In the genomic region with DNA sequence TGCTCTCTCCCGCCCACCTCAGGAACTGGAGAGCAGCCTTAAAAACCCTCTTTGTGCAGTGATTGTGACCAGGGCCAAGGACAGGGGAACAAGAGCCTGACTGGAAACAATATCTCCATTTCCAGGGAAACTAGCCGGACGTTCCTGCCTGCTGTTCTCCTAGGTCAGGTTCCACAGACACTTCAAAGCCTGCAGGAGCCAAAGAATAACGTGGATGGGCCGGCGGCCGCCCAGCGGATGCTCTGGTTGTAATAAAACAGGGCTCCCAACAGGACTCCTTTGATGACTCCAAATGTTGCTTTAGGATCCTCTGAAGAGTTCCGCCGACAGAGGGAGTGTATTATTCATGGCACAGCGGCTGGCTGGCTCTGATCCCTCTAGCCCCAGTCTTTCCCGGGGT, we compare ENCODE assay signal across 17 cellular contexts.
DNase-seq lines count a peak whose midpoint lies in the region; ATAC-seq, FAIRE-seq and TF ChIP-seq lines count a peak whose summit lies in the region.
"Had no signal": no experiment of that assay in that cellular context is flagged by ENCODE, and none has a peak within 500 bp of the region (broad histone marks: within the 10 kb centered on the region; RNA-seq: fewer than 3 reads in every experiment).

No MANE protein-coding gene starts in this region.

- no peaks in the 10 kb centered on the region for H3K9me3 Mint-ChIP-seq in stimulated activated naive CD8-positive, alpha-beta T cell treated with anti-CD3 and anti-CD28 coated beads, Interleukin-15, amount 100 ng/mL, for 72 hours
- H3K9me3 Mint-ChIP-seq: HFFc6 had no signal

- no peak for TF ChIP-seq POLR2A in K562 (conservative IDR thresholded peaks at IDR 0.05)

- in situ Hi-C loops in K562 (cut with MboI) = no loop called here

- no peaks in the 10 kb centered on the region for H3K9me3 ChIP-seq in K562 (replicated peaks; ENCODE audit: control insufficient read depth, insufficient read depth, low read depth, low read length)
- H3K9me3 ChIP-seq: spleen had no signal

- peaks cover 4% of the 10 kb centered on the region; the same call in 1 of the 2 replicates for H4K20me1 ChIP-seq in K562 (replicated peaks; ENCODE audit: control insufficient read depth, insufficient read depth, low read length)

- BruUV-seq in K562 (replicated peaks; lab: Mats Ljungman, UMichigan) = no TSS peak

- under 1% methylated on average over 12 of the region's 12 CpGs for WGBS in K562 (ENCODE audit: insufficient coverage, low coverage, missing lambda C conversion rate)

- CTCF ChIA-PET in K562 (lab: Yijun Ruan, JAX; ENCODE audit: low intra/inter-chr PET ratio) = no interaction called here

- H3K4me1 Mint-ChIP-seq in stimulated activated naive CD8-positive, alpha-beta T cell treated with anti-CD3 and anti-CD28 coated beads, Interleukin-15, amount 100 ng/mL, for 72 hours = peaks cover 15% of the 10 kb centered on the region

- 0 out of 4 replicates have a peak, but pooled peaks of 1 of the 2 experiments have one; percentile 6 for TF ChIP-seq RAD21 in K562 (CRISPR knock-in tag; conservative IDR thresholded peaks at IDR 0.05 in 1 of 2, IDR thresholded peaks at IDR 0.05 in 1 of 2)

- POLR2A ChIA-PET in K562 (lab: Yijun Ruan, JAX) = interaction anchor here (0.6 kb wide), 1 partner anchor 41 kb away, joined by 3 read pairs; no protein-coding TSS in a partner anchor

- no peak overlapping the region for H3K9ac ChIP-seq in K562 (ENCODE audit: insufficient read depth in 1 of 2, low read depth in 2 of 2, low read length in 2 of 2)

- H3K27me3 ChIP-seq in K562 (ENCODE audit: control insufficient read depth in 2 of 2, insufficient read depth in 2 of 2, low read length in 2 of 2) = peaks cover 67 to 72% of the 10 kb centered on the region in 2 experiments
- H3K27me3 ChIP-seq: spleen had no signal

- H3K27me3 Mint-ChIP-seq in stimulated activated naive CD8-positive, alpha-beta T cell treated with anti-CD3 and anti-CD28 coated beads, Interleukin-15, amount 100 ng/mL, for 72 hours = no peaks in the 10 kb centered on the region

- H2AFZ ChIP-seq in K562 (ENCODE audit: low read depth, low read length) = no peak overlapping the region

- no peak overlapping the region for H3K27ac ChIP-seq in K562 (ENCODE audit: extremely low read depth, low read depth, low read length)

- H3K9me1 ChIP-seq in K562 (ENCODE audit: control insufficient read depth, insufficient read depth, low read length) = no peaks in the 10 kb centered on the region

- no peak for TF ChIP-seq EP300 in K562 (IDR thresholded peaks at IDR 0.05; ENCODE audit: low read length)

- intact Hi-C loops in K562 (cut with micrococcal nuclease) = no loop called here

- H3K4me2 ChIP-seq in K562 (ENCODE audit: insufficient read depth, low read length) = no peak overlapping the region

- H3K36me3 ChIP-seq in K562 (ENCODE audit: control insufficient read depth, insufficient read depth, low read length) = no peaks in the 10 kb centered on the region

- peak; percentile 26 for FAIRE-seq in K562 (lab: Jason Lieb, UNC)
- FAIRE-seq: GM12878 had no signal

- ATAC-seq in K562 (peak; percentile 71), HG03159 (IDR thresholded peaks at IDR 0.05; ENCODE audit: unreplicated experiment) (no peak)
- ATAC-seq in stimulated activated naive CD8-positive, alpha-beta T cell treated with anti-CD3 and anti-CD28 coated beads, Interleukin-15, amount 100 ng/mL, for 72 hours = no peak
- ATAC-seq: GM12878; stimulated activated naive CD8-positive, alpha-beta T cell treated with anti-CD3 and anti-CD28 coated beads, Interleukin-15, Interleukin-2, amounts not matched to agents 100 U/mL and 50 U/mL, for 24 hours had no signal

- H3K27ac Mint-ChIP-seq in stimulated activated naive CD8-positive, alpha-beta T cell treated with anti-CD3 and anti-CD28 coated beads, Interleukin-15, amount 100 ng/mL, for 72 hours = no peak overlapping the region
- H3K27ac Mint-ChIP-seq: HFFc6 had no signal

- TF ChIP-seq CTCF in K562 (IDR thresholded peaks at IDR 0.05 in 2 of 3, conservative IDR thresholded peaks at IDR 0.05 in 1 of 3; ENCODE audit: insufficient read depth in 2 of 3, low read depth in 1 of 3, low read length in 3 of 3) = peak; percentile 13 to 47 (median 29); a peak in 3 of 6 replicates

- H3K4me3 ChIP-seq in K562 = no peak overlapping the region
- H3K4me3 ChIP-seq: GM12878, spleen had no signal

- H3K4me1 ChIP-seq in K562 (replicated peaks in 1 of 2; ENCODE audit: control insufficient read depth in 2 of 2, insufficient read depth in 2 of 2, low read length in 2 of 2) = 0 out of 5 replicates have a peak, but pooled peaks cover 0 to 2% of the 10 kb centered on the region in 2 experiments

- no peaks in the 10 kb centered on the region for H3K79me2 ChIP-seq in K562 (ENCODE audit: control insufficient read depth, insufficient read depth, low read length)

- DNase-seq in NCI-H1694 treated with DMSO at 0.1 percent for 48 hours (lab: John Stamatoyannopoulos, UW) = peak; percentile 23
- no peak for DNase-seq in NCI-H1694 (lab: John Stamatoyannopoulos, UW)
- DNase-seq in K562 (ENCODE audit: extremely low read depth in 1 of 4, low spot score in 3 of 4) = peak in 3 of 4 experiments; percentile 22 to 30 (median 28)
- peak; percentile 75 for DNase-seq in islet precursor cell
- DNase-seq in superior temporal gyrus (ENCODE audit: extremely low spot score) = peak; percentile 75
- no peak for DNase-seq in AG08396 (ENCODE audit: low spot score)
- no peak for DNase-seq in stimulated activated naive CD8-positive, alpha-beta T cell treated with anti-CD3 and anti-CD28 coated beads, Interleukin-15, amount 100 ng/mL, for 72 hours
- DNase-seq: 8988T; activated gamma-delta T cell; HFFc6; Karpas-422; NCI-H1436; NCI-H526 treated with DMSO at 0.1 percent for 48 hours; spleen; stimulated activated naive CD8-positive, alpha-beta T cell treated with anti-CD3 and anti-CD28 coated beads, Interleukin-15, Interleukin-2, amounts not matched to agents 100 U/mL and 50 U/mL, for 24 hours had no signal

- H3K4me3 Mint-ChIP-seq in stimulated activated naive CD8-positive, alpha-beta T cell treated with anti-CD3 and anti-CD28 coated beads, Interleukin-15, amount 100 ng/mL, for 72 hours = no peak overlapping the region
- H3K4me3 Mint-ChIP-seq: HFFc6 had no signal

TF ChIP-seq in K562, 482 proteins besides CTCF, POLR2A, EP300 and RAD21 (continues in another document):
- TF ChIP-seq HDAC1 (IDR thresholded peaks at IDR 0.05) (no peak), SP1 (CRISPR knock-in tag; IDR thresholded peaks at IDR 0.05) (no peak), MBD2 (IDR thresholded peaks at IDR 0.05; ENCODE audit: borderline replicate concordance, low read depth) (no peak), POLR2AphosphoS2 (IDR thresholded peaks at IDR 0.05; ENCODE audit: low read length) (no peak), ZNF263 (CRISPR knock-in tag; IDR thresholded peaks at IDR 0.05; ENCODE audit: borderline replicate concordance) (no peak), ZNF444 (CRISPR knock-in tag; IDR thresholded peaks at IDR 0.05) (no peak), ZEB2 (IDR thresholded peaks at IDR 0.05) (no peak), HDAC2 (IDR thresholded peaks at IDR 0.05) (no peak)
- TF ChIP-seq, protein P1, sequence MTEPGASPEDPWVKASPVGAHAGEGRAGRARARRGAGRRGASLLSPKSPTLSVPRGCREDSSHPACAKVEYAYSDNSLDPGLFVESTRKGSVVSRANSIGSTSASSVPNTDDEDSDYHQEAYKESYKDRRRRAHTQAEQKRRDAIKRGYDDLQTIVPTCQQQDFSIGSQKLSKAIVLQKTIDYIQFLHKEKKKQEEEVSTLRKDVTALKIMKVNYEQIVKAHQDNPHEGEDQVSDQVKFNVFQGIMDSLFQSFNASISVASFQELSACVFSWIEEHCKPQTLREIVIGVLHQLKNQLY (CRISPR knock-in tag; conservative IDR thresholded peaks at IDR 0.05) = no peak
- TF ChIP-seq, protein P2, sequence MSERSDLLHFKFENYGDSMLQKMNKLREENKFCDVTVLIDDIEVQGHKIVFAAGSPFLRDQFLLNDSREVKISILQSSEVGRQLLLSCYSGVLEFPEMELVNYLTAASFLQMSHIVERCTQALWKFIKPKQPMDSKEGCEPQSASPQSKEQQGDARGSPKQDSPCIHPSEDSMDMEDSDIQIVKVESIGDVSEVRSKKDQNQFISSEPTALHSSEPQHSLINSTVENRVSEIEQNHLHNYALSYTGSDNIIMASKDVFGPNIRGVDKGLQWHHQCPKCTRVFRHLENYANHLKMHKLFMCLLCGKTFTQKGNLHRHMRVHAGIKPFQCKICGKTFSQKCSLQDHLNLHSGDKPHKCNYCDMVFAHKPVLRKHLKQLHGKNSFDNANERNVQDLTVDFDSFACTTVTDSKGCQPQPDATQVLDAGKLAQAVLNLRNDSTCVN (CRISPR knock-in tag; IDR thresholded peaks at IDR 0.05) = no peak
- TF ChIP-seq, protein P3, sequence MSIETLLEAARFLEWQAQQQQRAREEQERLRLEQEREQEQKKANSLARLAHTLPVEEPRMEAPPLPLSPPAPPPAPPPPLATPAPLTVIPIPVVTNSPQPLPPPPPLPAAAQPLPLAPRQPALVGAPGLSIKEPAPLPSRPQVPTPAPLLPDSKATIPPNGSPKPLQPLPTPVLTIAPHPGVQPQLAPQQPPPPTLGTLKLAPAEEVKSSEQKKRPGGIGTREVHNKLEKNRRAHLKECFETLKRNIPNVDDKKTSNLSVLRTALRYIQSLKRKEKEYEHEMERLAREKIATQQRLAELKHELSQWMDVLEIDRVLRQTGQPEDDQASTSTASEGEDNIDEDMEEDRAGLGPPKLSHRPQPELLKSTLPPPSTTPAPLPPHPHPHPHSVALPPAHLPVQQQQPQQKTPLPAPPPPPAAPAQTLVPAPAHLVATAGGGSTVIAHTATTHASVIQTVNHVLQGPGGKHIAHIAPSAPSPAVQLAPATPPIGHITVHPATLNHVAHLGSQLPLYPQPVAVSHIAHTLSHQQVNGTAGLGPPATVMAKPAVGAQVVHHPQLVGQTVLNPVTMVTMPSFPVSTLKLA (conservative IDR thresholded peaks at IDR 0.05) = no peak
- TF ChIP-seq, protein P4, sequence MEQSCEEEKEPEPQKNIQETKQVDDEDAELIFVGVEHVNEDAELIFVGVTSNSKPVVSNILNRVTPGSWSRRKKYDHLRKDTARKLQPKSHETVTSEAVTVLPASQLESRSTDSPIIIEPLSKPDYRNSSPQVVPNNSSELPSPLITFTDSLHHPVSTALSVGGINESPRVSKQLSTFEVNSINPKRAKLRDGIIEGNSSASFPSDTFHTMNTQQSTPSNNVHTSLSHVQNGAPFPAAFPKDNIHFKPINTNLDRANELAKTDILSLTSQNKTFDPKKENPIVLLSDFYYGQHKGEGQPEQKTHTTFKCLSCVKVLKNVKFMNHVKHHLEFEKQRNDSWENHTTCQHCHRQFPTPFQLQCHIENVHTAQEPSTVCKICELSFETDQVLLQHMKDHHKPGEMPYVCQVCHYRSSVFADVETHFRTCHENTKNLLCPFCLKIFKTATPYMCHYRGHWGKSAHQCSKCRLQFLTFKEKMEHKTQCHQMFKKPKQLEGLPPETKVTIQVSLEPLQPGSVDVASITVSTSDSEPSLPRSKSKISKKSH (CRISPR knock-in tag; IDR thresholded peaks at IDR 0.05) = no peak

Comparison
In these comparisons a context has a peak if more than half of its experiments do, and no peak if none do; other contexts are left out.
1. DNase-seq: peak in NCI-H1694 treated with DMSO at 0.1 percent for 48 hours (single experiment), K562 (3 of 4), islet precursor cell (single experiment) and superior temporal gyrus (single experiment); none in NCI-H1694 (single experiment), AG08396 (single experiment) and stimulated activated naive CD8-positive, alpha-beta T cell treated with anti-CD3 and anti-CD28 coated beads, Interleukin-15, amount 100 ng/mL, for 72 hours (0 of 2).